8 cellular contexts compared by ENCODE assay signal in the genomic region with DNA sequence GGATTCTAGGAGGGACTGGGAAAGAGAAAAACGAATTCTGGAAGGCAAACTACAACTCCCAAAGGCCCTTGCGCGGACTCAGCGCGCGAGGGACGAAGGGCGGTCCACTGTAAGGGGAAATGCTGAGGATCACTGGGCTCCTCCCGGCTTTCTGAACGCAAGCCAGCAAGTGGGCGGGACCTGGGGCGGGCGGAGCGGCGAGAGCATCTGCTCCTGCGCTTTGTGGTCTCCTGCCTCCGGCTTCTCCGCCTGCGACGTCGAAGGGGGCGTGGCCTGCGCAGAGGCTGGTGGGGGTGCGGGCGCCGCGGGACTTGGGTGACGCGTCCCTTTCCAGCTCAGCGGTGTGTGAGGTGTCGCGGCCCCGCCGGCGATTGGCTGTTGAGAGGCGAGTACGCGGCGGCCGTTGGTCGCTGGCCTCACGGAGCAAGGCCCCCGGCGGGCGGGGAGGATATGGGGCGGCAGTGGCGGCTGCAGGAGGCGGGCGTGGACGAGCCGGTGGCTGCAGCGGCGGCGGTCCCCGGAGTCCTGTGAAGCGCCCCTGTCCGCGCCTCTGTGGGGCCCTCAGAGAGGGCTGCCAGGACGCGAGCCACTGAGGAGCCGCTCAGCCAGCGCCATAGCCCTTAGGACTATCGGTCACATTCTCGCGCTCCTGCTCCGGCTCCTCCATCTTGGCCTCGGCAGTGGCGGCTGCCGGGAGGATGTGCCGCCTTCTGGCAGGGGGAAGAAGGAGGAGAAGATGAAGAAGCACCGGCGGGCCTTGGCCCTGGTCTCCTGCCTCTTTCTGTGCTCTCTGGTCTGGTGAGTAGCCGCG. TPM values are rescaled to one million over a fixed set of nuclear protein-coding genes. Genes with fewer than 3 reads are reported as not detected.
DNase-seq lines count a peak whose midpoint lies in the region; ATAC-seq and TF ChIP-seq lines count a peak whose summit lies in the region.

A gene with protein sequence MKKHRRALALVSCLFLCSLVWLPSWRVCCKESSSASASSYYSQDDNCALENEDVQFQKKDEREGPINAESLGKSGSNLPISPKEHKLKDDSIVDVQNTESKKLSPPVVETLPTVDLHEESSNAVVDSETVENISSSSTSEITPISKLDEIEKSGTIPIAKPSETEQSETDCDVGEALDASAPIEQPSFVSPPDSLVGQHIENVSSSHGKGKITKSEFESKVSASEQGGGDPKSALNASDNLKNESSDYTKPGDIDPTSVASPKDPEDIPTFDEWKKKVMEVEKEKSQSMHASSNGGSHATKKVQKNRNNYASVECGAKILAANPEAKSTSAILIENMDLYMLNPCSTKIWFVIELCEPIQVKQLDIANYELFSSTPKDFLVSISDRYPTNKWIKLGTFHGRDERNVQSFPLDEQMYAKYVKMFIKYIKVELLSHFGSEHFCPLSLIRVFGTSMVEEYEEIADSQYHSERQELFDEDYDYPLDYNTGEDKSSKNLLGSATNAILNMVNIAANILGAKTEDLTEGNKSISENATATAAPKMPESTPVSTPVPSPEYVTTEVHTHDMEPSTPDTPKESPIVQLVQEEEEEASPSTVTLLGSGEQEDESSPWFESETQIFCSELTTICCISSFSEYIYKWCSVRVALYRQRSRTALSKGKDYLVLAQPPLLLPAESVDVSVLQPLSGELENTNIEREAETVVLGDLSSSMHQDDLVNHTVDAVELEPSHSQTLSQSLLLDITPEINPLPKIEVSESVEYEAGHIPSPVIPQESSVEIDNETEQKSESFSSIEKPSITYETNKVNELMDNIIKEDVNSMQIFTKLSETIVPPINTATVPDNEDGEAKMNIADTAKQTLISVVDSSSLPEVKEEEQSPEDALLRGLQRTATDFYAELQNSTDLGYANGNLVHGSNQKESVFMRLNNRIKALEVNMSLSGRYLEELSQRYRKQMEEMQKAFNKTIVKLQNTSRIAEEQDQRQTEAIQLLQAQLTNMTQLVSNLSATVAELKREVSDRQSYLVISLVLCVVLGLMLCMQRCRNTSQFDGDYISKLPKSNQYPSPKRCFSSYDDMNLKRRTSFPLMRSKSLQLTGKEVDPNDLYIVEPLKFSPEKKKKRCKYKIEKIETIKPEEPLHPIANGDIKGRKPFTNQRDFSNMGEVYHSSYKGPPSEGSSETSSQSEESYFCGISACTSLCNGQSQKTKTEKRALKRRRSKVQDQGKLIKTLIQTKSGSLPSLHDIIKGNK (N-terminal part only) (plus strand): TSS at position 451 of the 811 bp plus-strand sequence. CDS start 286 bp downstream, at position 737.

- intact Hi-C loops in Right ventricle myocardium superior (cut with DNase I): no loop called here

- WGBS in tibial nerve, 2 donors: 0% methylated on average over 34 to 35 of the region's 74 CpGs

- no peaks in the 10 kb centered on the region for H3K27me3 ChIP-seq in parathyroid adenoma (ENCODE audit: control insufficient read depth, insufficient read depth, low read length)
- H3K27me3 ChIP-seq in tibial nerve: no peaks in the 10 kb centered on the region

- H3K27ac ChIP-seq in parathyroid adenoma (peak within 1 kb of the TSS; percentile 98), tibial nerve (peak within 1 kb of the TSS; percentile 93 to 99 (median 96))

- H3K9me3 ChIP-seq in parathyroid adenoma (ENCODE audit: control insufficient read depth, low read length): no peaks in the 10 kb centered on the region
- H3K9me3 ChIP-seq in tibial nerve: no peaks in the 10 kb centered on the region

- H3K4me2 ChIP-seq in parathyroid adenoma (ENCODE audit: low read length): peak within 1 kb of the TSS; percentile 98

- TF ChIP-seq CTCF in GM12865 (IDR thresholded peaks at IDR 0.05; ENCODE audit: insufficient read depth, low read depth, low read length, missing control alignments) (no peak), parathyroid adenoma (IDR thresholded peaks at IDR 0.05) (peak; percentile 19), tibial nerve (IDR thresholded peaks at IDR 0.05) (peak in 1 of 5 experiments; percentile 49)

- no peaks in the 10 kb centered on the region for H3K27me3 Mint-ChIP-seq in activated naive CD8-positive, alpha-beta T cell treated with anti-CD3 and anti-CD28 coated beads, Interleukin-2, amount 50 U/mL, for 24 hours

- peak within 1 kb of the TSS; percentile 90 for H3K4me3 Mint-ChIP-seq in activated naive CD8-positive, alpha-beta T cell treated with anti-CD3 and anti-CD28 coated beads, Interleukin-2, amount 50 U/mL, for 24 hours

- peak within 1 kb of the TSS; percentile 80 for H3K9ac ChIP-seq in parathyroid adenoma

- TF ChIP-seq EP300 in tibial nerve (IDR thresholded peaks at IDR 0.05): peak; percentile 86

- peaks cover 5% of the 10 kb centered on the region for H3K4me1 ChIP-seq in parathyroid adenoma
- peaks cover 0 to 45% (median 25%) of the 10 kb centered on the region in 4 donors for H3K4me1 ChIP-seq in tibial nerve

- H3K4me3 ChIP-seq in GM12865 (ENCODE audit: low read depth, low read length): peak within 1 kb of the TSS; percentile 91
- H3K4me3 ChIP-seq in parathyroid adenoma (ENCODE audit: low read depth, low read length): peak within 1 kb of the TSS; percentile 84
- peak within 1 kb of the TSS; percentile 75 to 94 (median 80) for H3K4me3 ChIP-seq in tibial nerve

- peak within 1 kb of the TSS; percentile 97 for H3K27ac Mint-ChIP-seq in activated naive CD8-positive, alpha-beta T cell treated with anti-CD3 and anti-CD28 coated beads, Interleukin-2, amount 50 U/mL, for 24 hours

- DNase-seq in GM12865 (ENCODE audit: low read depth) (peak; percentile 100), NCI-H1417 treated with DMSO at 0.1 percent for 48 hours (lab: John Stamatoyannopoulos, UW) (peak; percentile 97), SW480 (ENCODE audit: low spot score) (peak; percentile 98), Right ventricle myocardium superior (peak; percentile 100), tibial nerve (ENCODE audit: low spot score in 2 of 2) (peak; percentile 98 to 99)
- peak; percentile 100 for DNase-seq in activated naive CD8-positive, alpha-beta T cell treated with anti-CD3 and anti-CD28 coated beads, Interleukin-2, amount 50 U/mL, for 24 hours

- no peaks in the 10 kb centered on the region for H3K9me3 Mint-ChIP-seq in activated naive CD8-positive, alpha-beta T cell treated with anti-CD3 and anti-CD28 coated beads, Interleukin-2, amount 50 U/mL, for 24 hours

- peaks cover 5% of the 10 kb centered on the region for H3K79me2 ChIP-seq in parathyroid adenoma

- ATAC-seq in HG02763 (IDR thresholded peaks at IDR 0.05; ENCODE audit: unreplicated experiment) (peak; percentile 89), Right ventricle myocardium superior (ENCODE audit: poor library complexity) (peak; percentile 96)
- peak; percentile 91 for ATAC-seq in activated naive CD8-positive, alpha-beta T cell treated with anti-CD3 and anti-CD28 coated beads, Interleukin-2, amount 50 U/mL, for 24 hours

- peaks cover 56% of the 10 kb centered on the region for H3K4me1 Mint-ChIP-seq in activated naive CD8-positive, alpha-beta T cell treated with anti-CD3 and anti-CD28 coated beads, Interleukin-2, amount 50 U/mL, for 24 hours

- H3K36me3 ChIP-seq in parathyroid adenoma (ENCODE audit: control insufficient read depth, insufficient read depth, low read length) (no peaks in the 10 kb centered on the region), tibial nerve (no peaks in the 10 kb centered on the region)

- peaks cover 6% of the 10 kb centered on the region for H3K36me3 Mint-ChIP-seq in activated naive CD8-positive, alpha-beta T cell treated with anti-CD3 and anti-CD28 coated beads, Interleukin-2, amount 50 U/mL, for 24 hours (ENCODE audit: low read depth)

- peak; percentile 95 to 97 for TF ChIP-seq POLR2A in tibial nerve (IDR thresholded peaks at IDR 0.05)

- H2AFZ ChIP-seq in parathyroid adenoma: peak within 1 kb of the TSS; percentile 93

RNA-seq across cellular contexts. Expression of the gene that starts here (rescaled TPM):
- total RNA-seq in Right ventricle myocardium superior: 15.9 TPM
- 10 to 100 TPM; 33.6 to 48.6 (median 42.1) TPM for total RNA-seq in tibial nerve

Comparison
In these comparisons a context has a peak if more than half of its experiments do, and no peak if none do; other contexts are left out.
1. Peak in every context shown above with its lines: DNase-seq, ATAC-seq, H3K4me3 ChIP-seq and H3K27ac ChIP-seq.